ENCODE assay signal across 8 cellular contexts in the genomic region with DNA sequence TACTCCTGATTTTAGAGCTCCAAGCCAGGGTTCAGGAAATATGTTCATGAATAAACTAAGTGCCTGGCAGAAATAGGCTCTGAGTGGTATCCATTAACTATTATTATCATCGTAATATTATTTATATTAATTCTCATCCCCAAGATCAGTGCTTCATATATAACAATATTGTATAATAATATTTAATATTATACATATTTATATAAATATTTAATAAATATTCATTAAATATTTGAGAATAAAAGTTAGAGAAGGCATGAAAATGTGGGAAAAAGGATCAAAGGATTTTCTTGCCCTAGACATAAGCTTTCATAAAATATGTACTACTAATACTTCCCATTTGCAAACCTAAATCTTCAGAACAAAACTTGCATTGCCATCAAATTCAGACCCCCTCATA.
"Had no signal": no experiment of that assay in that cellular context is flagged by ENCODE, and none has a peak within 500 bp of the region (broad histone marks: within the 10 kb centered on the region; RNA-seq: fewer than 3 reads in every experiment).

No MANE protein-coding gene starts in this region.

- FAIRE-seq: G401.6, GM12878, GM12891, GM12892, GM18507, GM19239 had no signal

- DNase-seq: GDM1, GF-D8 had no signal

- ATAC-seq: GM12878 had no signal
